ENCODE assay signal across 12 cellular contexts in the genomic region with DNA sequence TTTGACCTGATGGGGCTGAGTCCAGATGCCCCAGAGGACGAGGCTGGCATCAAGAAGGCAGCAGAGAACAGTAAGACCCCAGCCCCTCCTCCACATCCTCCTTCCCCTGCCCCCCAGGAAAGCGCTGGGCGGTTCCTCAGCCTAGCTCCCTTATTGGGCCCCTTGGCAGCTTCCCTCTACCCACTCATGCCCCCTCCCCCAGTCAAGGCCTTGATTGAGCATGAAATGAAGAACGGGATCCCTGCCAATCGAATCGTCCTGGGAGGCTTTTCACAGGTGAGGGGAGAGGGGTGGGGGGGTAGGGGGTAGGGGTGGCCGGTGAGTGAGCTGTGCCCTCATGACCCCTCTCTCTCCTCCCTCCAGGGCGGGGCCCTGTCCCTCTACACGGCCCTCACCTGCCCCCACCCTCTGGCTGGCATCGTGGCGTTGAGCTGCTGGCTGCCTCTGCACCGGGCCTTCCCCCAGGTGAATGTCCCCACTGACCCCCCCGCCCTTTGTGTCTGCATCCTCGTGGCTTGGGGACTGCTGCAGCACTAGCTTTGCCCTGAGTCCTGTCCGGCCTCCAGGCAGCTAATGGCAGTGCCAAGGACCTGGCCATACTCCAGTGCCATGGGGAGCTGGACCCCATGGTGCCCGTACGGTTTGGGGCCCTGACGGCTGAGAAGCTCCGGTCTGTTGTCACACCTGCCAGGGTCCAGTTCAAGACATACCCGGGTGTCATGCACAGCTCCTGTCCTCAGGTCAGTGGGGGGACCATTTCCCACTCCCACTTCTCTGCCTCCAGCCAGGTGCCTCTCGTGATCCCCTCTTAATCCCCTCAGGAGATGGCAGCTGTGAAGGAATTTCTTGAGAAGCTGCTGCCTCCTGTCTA. TPM values are rescaled to one million over a fixed set of nuclear protein-coding genes. Genes with fewer than 3 reads are reported as not detected.
A peak's percentile ranks its signal among the peaks of the same experiment; 100 is the strongest.
DNase-seq lines count a peak whose midpoint lies in the region; ATAC-seq and TF ChIP-seq lines count a peak whose summit lies in the region.
"Had no signal": no experiment of that assay in that cellular context is flagged by ENCODE, and none has a peak within 500 bp of the region (broad histone marks: within the 10 kb centered on the region; RNA-seq: fewer than 3 reads in every experiment).

No MANE protein-coding gene starts in this region.

- no peak overlapping the region for H3K27ac ChIP-seq in CD4-positive, alpha-beta memory T cell (ENCODE audit: low read depth, low read length)
- H3K27ac ChIP-seq in Panc1 (ENCODE audit: low read length) (peak overlapping the region; percentile 54), liver (ENCODE audit: low read depth in 1 of 2, low read length in 2 of 2) (peak overlapping the region; percentile 14 to 49)
- H3K27ac ChIP-seq: suprapubic skin had no signal

- in situ Hi-C loops in Panc1 (cut with HindIII; ENCODE audit: low pct_unique_long_range_greater_than_20kb, low sequenced_read_pairs) = no loop called here

- DNase-seq in CD4-positive, alpha-beta memory T cell = no peak
- DNase-seq in Panc1 (ENCODE audit: low read depth, low spot score) (no peak), globus pallidus (ENCODE audit: low spot score) (no peak), NCI-H1105 treated with DMSO at 0.1 percent for 48 hours (lab: John Stamatoyannopoulos, UW) (no peak)
- no peak for DNase-seq in stimulated activated naive B cell treated with anti-CD40 and anti-IgM and Interleukin-4, amounts not matched to agents 10 μg/mL and 1 μg/mL and 100 μg/mL, for 72 hours
- no peak for DNase-seq in stimulated activated CD4-positive, alpha-beta T cell treated with anti-CD3 and anti-CD28 coated beads, Interleukin-15, amount 100 ng/mL, for 24 hours
- DNase-seq: NCI-H2081 treated with DMSO at 0.1 percent for 48 hours; PC-3; stimulated activated CD4-positive, alpha-beta T cell treated with anti-CD3 and anti-CD28 coated beads, Interleukin-2, amount 100 ng/mL, for 48 hours had no signal

- H3K27ac Mint-ChIP-seq in CD4-positive, alpha-beta memory T cell = peak overlapping the region in 4 of 7 donors; percentile 12 to 68 (median 50)
- H3K27ac Mint-ChIP-seq in stimulated activated naive B cell treated with anti-CD40 and anti-IgM and Interleukin-4, amounts not matched to agents 10 μg/mL and 1 μg/mL and 100 μg/mL, for 72 hours = peak overlapping the region; percentile 37

- H3K4me3 ChIP-seq in CD4-positive, alpha-beta memory T cell (ENCODE audit: low read length in 2 of 2) = no peak overlapping the region
- H3K4me3 ChIP-seq in Panc1 (ENCODE audit: low read depth in 2 of 2, low read length in 2 of 2) (peak overlapping the region in 1 of 2 experiments; percentile 99; a peak in 1 of 4 replicates), liver (ENCODE audit: low read depth in 1 of 3, low read length in 3 of 3) (no peak overlapping the region)
- H3K4me3 ChIP-seq: suprapubic skin had no signal

- 41% methylated on average over 21 of the region's 21 CpGs for WGBS in liver

- CTCF ChIA-PET in CD4-positive, alpha-beta memory T cell (lab: Charles Lee; ENCODE audit: partially characterized antibody) = interaction anchor here (2.0 kb wide), 1 partner anchor 22 kb away, joined by 5 read pairs; no protein-coding TSS in a partner anchor
- CTCF ChIA-PET in Panc1 (lab: Charles Lee) = interaction anchor here (0.7 kb wide), 1 partner anchor 23 kb away, joined by 7 read pairs; no protein-coding TSS in a partner anchor

- TF ChIP-seq CTCF in Panc1 (IDR thresholded peaks at IDR 0.05) (no peak), liver (IDR thresholded peaks at IDR 0.05; ENCODE audit: low read depth, low read length, missing input control) (no peak)

- no peaks in the 10 kb centered on the region for H3K27me3 Mint-ChIP-seq in CD4-positive, alpha-beta memory T cell
- no peaks in the 10 kb centered on the region for H3K27me3 Mint-ChIP-seq in stimulated activated naive B cell treated with anti-CD40 and anti-IgM and Interleukin-4, amounts not matched to agents 10 μg/mL and 1 μg/mL and 100 μg/mL, for 72 hours
- H3K27me3 Mint-ChIP-seq: CD8-positive, alpha-beta memory T cell had no signal

- H3K4me3 Mint-ChIP-seq in CD4-positive, alpha-beta memory T cell = peak overlapping the region in 1 of 8 donors; percentile 41
- H3K4me3 Mint-ChIP-seq in stimulated activated naive B cell treated with anti-CD40 and anti-IgM and Interleukin-4, amounts not matched to agents 10 μg/mL and 1 μg/mL and 100 μg/mL, for 72 hours = no peak overlapping the region

- peaks cover 11 to 40% (median 25%) of the 10 kb centered on the region in 4 donors for H3K4me1 Mint-ChIP-seq in CD4-positive, alpha-beta memory T cell
- peaks cover 28 to 54% of the 10 kb centered on the region in 2 donors for H3K4me1 Mint-ChIP-seq in stimulated activated naive B cell treated with anti-CD40 and anti-IgM and Interleukin-4, amounts not matched to agents 10 μg/mL and 1 μg/mL and 100 μg/mL, for 72 hours

- no TSS peak for BruUV-seq in Panc1 (replicated peaks; lab: Mats Ljungman, UMichigan)

- no peaks in the 10 kb centered on the region for H3K9me3 ChIP-seq in CD4-positive, alpha-beta memory T cell (ENCODE audit: control insufficient read depth in 1 of 2, low read length in 2 of 2)
- H3K9me3 ChIP-seq in Panc1 (ENCODE audit: control insufficient read depth, insufficient read depth, low read depth, low read length) = no peaks in the 10 kb centered on the region
- H3K9me3 ChIP-seq in liver (ENCODE audit: control insufficient read depth in 4 of 4, low read length in 3 of 4) = no peaks in the 10 kb centered on the region
- H3K9me3 ChIP-seq: suprapubic skin had no signal

- H3K9me3 Mint-ChIP-seq in CD4-positive, alpha-beta memory T cell = peaks cover 0 to 3% (median 0%) of the 10 kb centered on the region in 8 donors
- no peaks in the 10 kb centered on the region for H3K9me3 Mint-ChIP-seq in stimulated activated naive B cell treated with anti-CD40 and anti-IgM and Interleukin-4, amounts not matched to agents 10 μg/mL and 1 μg/mL and 100 μg/mL, for 72 hours
- H3K9me3 Mint-ChIP-seq: CD8-positive, alpha-beta memory T cell had no signal

- intact Hi-C loops in CD4-positive, alpha-beta memory T cell (cut with micrococcal nuclease) = no loop called here
- intact Hi-C loops in Panc1 (cut with micrococcal nuclease; ENCODE audit: unreplicated experiment) = no loop called here

- POLR2A ChIA-PET in CD4-positive, alpha-beta memory T cell (lab: Charles Lee; ENCODE audit: partially characterized antibody) = interaction anchor here (6.4 kb wide), 1 partner anchor 16 kb away, joined by 64 read pairs; a partner anchor contains a TSS
- POLR2A ChIA-PET in Panc1 (lab: Charles Lee) = interaction anchor here (0.6 to 2.1 kb wide), 4 partner anchors 16 to 162 kb away, joined by 4 to 12 read pairs (median 6); a partner anchor contains a TSS

- peaks cover 5% of the 10 kb centered on the region for H3K36me3 ChIP-seq in CD4-positive, alpha-beta memory T cell (ENCODE audit: insufficient read depth, low read length)
- H3K36me3 ChIP-seq in Panc1 (ENCODE audit: control insufficient read depth, insufficient read depth, low read length) (peaks cover 4% of the 10 kb centered on the region; the same call in 1 of the 2 replicates), liver (ENCODE audit: control insufficient read depth in 4 of 4, insufficient read depth in 3 of 4, low read depth in 1 of 4, low read length in 3 of 4) (peaks cover 2 to 20% (median 9%) of the 10 kb centered on the region in 4 donors)

- TF ChIP-seq RAD21 in liver (IDR thresholded peaks at IDR 0.05) = no peak

- peaks cover 4 to 27% of the 10 kb centered on the region in 2 donors for H3K36me3 Mint-ChIP-seq in CD4-positive, alpha-beta memory T cell
- H3K36me3 Mint-ChIP-seq in stimulated activated naive B cell treated with anti-CD40 and anti-IgM and Interleukin-4, amounts not matched to agents 10 μg/mL and 1 μg/mL and 100 μg/mL, for 72 hours = peaks cover 33 to 52% of the 10 kb centered on the region in 2 donors

- H3K9ac ChIP-seq in liver (ENCODE audit: low read depth in 1 of 2, low read length in 2 of 2) = no peak overlapping the region

- H3K4me1 ChIP-seq in CD4-positive, alpha-beta memory T cell (ENCODE audit: insufficient read depth, low read length) = peaks cover 31% of the 10 kb centered on the region
- H3K4me1 ChIP-seq in Panc1 (ENCODE audit: control insufficient read depth, insufficient read depth, low read length) (peaks cover 52% of the 10 kb centered on the region), liver (ENCODE audit: control insufficient read depth in 4 of 4, insufficient read depth in 4 of 4, low read length in 3 of 4) (peaks cover 19 to 49% (median 37%) of the 10 kb centered on the region in 4 donors)

- H3K27me3 ChIP-seq in CD4-positive, alpha-beta memory T cell (ENCODE audit: insufficient read depth, low read length) = no peaks in the 10 kb centered on the region
- H3K27me3 ChIP-seq in Panc1 (ENCODE audit: control insufficient read depth, insufficient read depth, low read length) (no peaks in the 10 kb centered on the region), liver (ENCODE audit: control insufficient read depth in 4 of 4, insufficient read depth in 4 of 4, low read length in 3 of 4) (no peaks in the 10 kb centered on the region)
- H3K27me3 ChIP-seq: suprapubic skin had no signal

- ATAC-seq in Panc1 = no peak
- ATAC-seq in stimulated activated naive B cell treated with anti-CD40 and anti-IgM and Interleukin-4, amounts not matched to agents 10 μg/mL and 1 μg/mL and 100 μg/mL, for 72 hours (replicated peaks) = no peak
- ATAC-seq: PC-3 had no signal

RNA-seq across cellular contexts. Expression of a gene that starts 3.2 kb away (rescaled TPM):
- total RNA-seq in CD4-positive, alpha-beta memory T cell = 10 to 100 TPM; 52.6 to 55.8 TPM
- 100 to 1,000 TPM; 110 to 151 TPM for polyA plus RNA-seq in CD4-positive, alpha-beta memory T cell
- 82.9 TPM for total RNA-seq in Panc1 (2021; ENCODE audit: unreplicated experiment)
- polyA plus RNA-seq in Panc1 (2012; ENCODE audit: insufficient read length) = 106 TPM
- total RNA-seq in liver = 10 to 100 TPM; 26.3 to 33.9 TPM
- polyA plus RNA-seq in liver = 10 to 100 TPM; 52.6 to 71.1 TPM

RNA-seq across cellular contexts. Expression of a gene that starts 6.5 kb away (rescaled TPM):
- total RNA-seq in CD4-positive, alpha-beta memory T cell = 10 to 100 TPM; 11.2 to 12.0 TPM
- polyA plus RNA-seq in CD4-positive, alpha-beta memory T cell = 10 to 100 TPM; 13.8 to 15.9 TPM
- total RNA-seq in Panc1 (2021; ENCODE audit: unreplicated experiment) (114 TPM), liver (10 to 100 TPM; 22.9 to 43.4 TPM)
- 112 TPM for polyA plus RNA-seq in Panc1 (2012; ENCODE audit: insufficient read length)
- polyA plus RNA-seq in liver = 10 to 100 TPM; 37.0 to 40.4 TPM

RNA-seq across cellular contexts. Expression of a gene that starts 15.9 kb away (rescaled TPM):
- total RNA-seq in CD4-positive, alpha-beta memory T cell = 10 to 100 TPM; 78.3 to 82.1 TPM
- polyA plus RNA-seq in CD4-positive, alpha-beta memory T cell = 10 to 100 TPM; 65.3 to 82.2 TPM
- total RNA-seq in Panc1 (2021; ENCODE audit: unreplicated experiment) (48.9 TPM), liver (10 to 100 TPM; 28.4 to 86.4 TPM)
- polyA plus RNA-seq in Panc1 (2012; ENCODE audit: insufficient read length) = 43.0 TPM
- polyA plus RNA-seq in liver = 10 to 100 TPM; 17.1 to 21.1 TPM

RNA-seq across cellular contexts. Expression of a gene that starts 31.1 kb away (rescaled TPM):
- total RNA-seq in CD4-positive, alpha-beta memory T cell = 10 to 100 TPM; 36.3 to 38.5 TPM
- 10 to 100 TPM; 27.8 to 32.3 TPM for polyA plus RNA-seq in CD4-positive, alpha-beta memory T cell
- total RNA-seq in Panc1 (2021; ENCODE audit: unreplicated experiment) (30.8 TPM), liver (100 to 1,000 TPM in 1 of 2 donors, 10 to 100 TPM in 1; 68.2 to 111 TPM)
- 34.1 TPM for polyA plus RNA-seq in Panc1 (2012; ENCODE audit: insufficient read length)
- 100 to 1,000 TPM; 187 to 198 TPM for polyA plus RNA-seq in liver

RNA-seq across cellular contexts. Expression of a gene that starts 50.8 kb away (rescaled TPM):
- 10 to 100 TPM; 28.3 to 31.7 TPM for total RNA-seq in CD4-positive, alpha-beta memory T cell
- 10 to 100 TPM; 17.1 to 32.4 TPM for polyA plus RNA-seq in CD4-positive, alpha-beta memory T cell
- total RNA-seq in Panc1 (2021; ENCODE audit: unreplicated experiment) (58.5 TPM), liver (10 to 100 TPM; 11.1 to 34.9 TPM)
- 25.6 TPM for polyA plus RNA-seq in Panc1 (2012; ENCODE audit: insufficient read length)
- polyA plus RNA-seq in liver = 10 to 100 TPM; 20.9 to 27.8 TPM
